Comparison of ENCODE assay signal across 2 cellular contexts in the genomic region with DNA sequence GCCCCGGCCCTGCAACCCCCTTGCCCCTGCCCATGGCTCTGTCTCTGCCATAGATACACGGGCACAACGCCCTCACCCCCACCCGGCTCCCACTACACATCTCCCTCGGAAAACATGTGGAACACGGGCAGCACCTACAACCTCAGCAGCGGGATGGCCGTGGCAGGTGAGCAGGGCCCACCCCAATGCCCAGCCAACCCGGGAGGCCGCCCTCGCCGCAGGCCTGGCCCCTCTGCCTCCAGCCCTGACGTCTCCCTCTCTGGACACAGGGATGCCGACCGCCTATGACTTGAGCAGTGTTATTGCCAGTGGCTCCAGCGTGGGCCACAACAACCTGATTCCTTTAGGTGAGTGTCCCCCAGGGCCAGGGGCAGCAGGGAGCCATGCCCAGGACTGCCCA.
TF ChIP-seq lines count a peak whose summit lies in the region.

No MANE protein-coding gene starts in this region.

TF ChIP-seq in K562, 482 proteins besides CTCF, POLR2A, EP300 and RAD21:
- TF ChIP-seq ZC3H4 (CRISPR knock-in tag; IDR thresholded peaks at IDR 0.05; ENCODE audit: borderline replicate concordance), result no peak
- TF ChIP-seq THRA (IDR thresholded peaks at IDR 0.05), result no peak
- TF ChIP-seq ZNF79 (CRISPR knock-in tag; IDR thresholded peaks at IDR 0.05; ENCODE audit: low read depth), result no peak
- TF ChIP-seq POLR2G (IDR thresholded peaks at IDR 0.05; ENCODE audit: low read depth, low read length), result peak; percentile 65
- no peak for TF ChIP-seq MGA (IDR thresholded peaks at IDR 0.05)
- TF ChIP-seq PRPF4 (IDR thresholded peaks at IDR 0.05; ENCODE audit: insufficient read depth, low read depth, low read length, poor library complexity, severe bottlenecking), result no peak
- peak; percentile 10 for TF ChIP-seq POLR2B (IDR thresholded peaks at IDR 0.05; ENCODE audit: low read depth, partially characterized antibody)
- TF ChIP-seq XRCC3 (IDR thresholded peaks at IDR 0.05), result no peak

TF ChIP-seq in SK-N-SH treated with all-trans-retinoic acid at 6 μM for 48 hours, 23 proteins besides CTCF, POLR2A, EP300 and RAD21:
- no peak for TF ChIP-seq ZC3H10 (CRISPR knock-in tag; IDR thresholded peaks at IDR 0.05)
- TF ChIP-seq TCF4 (CRISPR knock-in tag; IDR thresholded peaks at IDR 0.05; ENCODE audit: borderline replicate concordance), result no peak
- no peak for TF ChIP-seq PATZ1 (CRISPR knock-in tag; IDR thresholded peaks at IDR 0.05; ENCODE audit: borderline replicate concordance)
- TF ChIP-seq ARNTL (CRISPR knock-in tag; IDR thresholded peaks at IDR 0.05; ENCODE audit: borderline replicate concordance, low read depth), result no peak
- no peak for TF ChIP-seq ZFP3 (CRISPR knock-in tag; IDR thresholded peaks at IDR 0.05)
- no peak for TF ChIP-seq TOX (CRISPR knock-in tag; IDR thresholded peaks at IDR 0.05; ENCODE audit: borderline replicate concordance)
- TF ChIP-seq, protein P1, sequence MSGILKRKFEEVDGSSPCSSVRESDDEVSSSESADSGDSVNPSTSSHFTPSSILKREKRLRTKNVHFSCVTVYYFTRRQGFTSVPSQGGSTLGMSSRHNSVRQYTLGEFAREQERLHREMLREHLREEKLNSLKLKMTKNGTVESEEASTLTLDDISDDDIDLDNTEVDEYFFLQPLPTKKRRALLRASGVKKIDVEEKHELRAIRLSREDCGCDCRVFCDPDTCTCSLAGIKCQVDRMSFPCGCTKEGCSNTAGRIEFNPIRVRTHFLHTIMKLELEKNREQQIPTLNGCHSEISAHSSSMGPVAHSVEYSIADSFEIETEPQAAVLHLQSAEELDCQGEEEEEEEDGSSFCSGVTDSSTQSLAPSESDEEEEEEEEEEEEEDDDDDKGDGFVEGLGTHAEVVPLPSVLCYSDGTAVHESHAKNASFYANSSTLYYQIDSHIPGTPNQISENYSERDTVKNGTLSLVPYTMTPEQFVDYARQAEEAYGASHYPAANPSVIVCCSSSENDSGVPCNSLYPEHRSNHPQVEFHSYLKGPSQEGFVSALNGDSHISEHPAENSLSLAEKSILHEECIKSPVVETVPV (CRISPR knock-in tag; IDR thresholded peaks at IDR 0.05), result no peak
- TF ChIP-seq ZNF70 (CRISPR knock-in tag; IDR thresholded peaks at IDR 0.05), result no peak
- no peak for TF ChIP-seq ZNF565 (CRISPR knock-in tag; conservative IDR thresholded peaks at IDR 0.05; ENCODE audit: low read depth)
- TF ChIP-seq ZFP30 (CRISPR knock-in tag; IDR thresholded peaks at IDR 0.05), result no peak
- TF ChIP-seq CSDC2 (CRISPR knock-in tag; IDR thresholded peaks at IDR 0.05), result no peak
- no peak for TF ChIP-seq ESRRG (CRISPR knock-in tag; IDR thresholded peaks at IDR 0.05)
- no peak for TF ChIP-seq SNAI2 (CRISPR knock-in tag; IDR thresholded peaks at IDR 0.05)
- no peak for TF ChIP-seq PPARA (CRISPR knock-in tag; IDR thresholded peaks at IDR 0.05; ENCODE audit: borderline replicate concordance)
- TF ChIP-seq, protein P2, sequence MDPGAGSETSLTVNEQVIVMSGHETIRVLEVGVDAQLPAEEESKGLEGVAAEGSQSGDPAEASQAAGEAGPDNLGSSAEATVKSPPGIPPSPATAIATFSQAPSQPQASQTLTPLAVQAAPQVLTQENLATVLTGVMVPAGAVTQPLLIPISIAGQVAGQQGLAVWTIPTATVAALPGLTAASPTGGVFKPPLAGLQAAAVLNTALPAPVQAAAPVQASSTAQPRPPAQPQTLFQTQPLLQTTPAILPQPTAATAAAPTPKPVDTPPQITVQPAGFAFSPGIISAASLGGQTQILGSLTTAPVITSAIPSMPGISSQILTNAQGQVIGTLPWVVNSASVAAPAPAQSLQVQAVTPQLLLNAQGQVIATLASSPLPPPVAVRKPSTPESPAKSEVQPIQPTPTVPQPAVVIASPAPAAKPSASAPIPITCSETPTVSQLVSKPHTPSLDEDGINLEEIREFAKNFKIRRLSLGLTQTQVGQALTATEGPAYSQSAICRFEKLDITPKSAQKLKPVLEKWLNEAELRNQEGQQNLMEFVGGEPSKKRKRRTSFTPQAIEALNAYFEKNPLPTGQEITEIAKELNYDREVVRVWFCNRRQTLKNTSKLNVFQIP (CRISPR knock-in tag; IDR thresholded peaks at IDR 0.05; ENCODE audit: borderline replicate concordance, low read depth), result no peak
- TF ChIP-seq CREB5 (CRISPR knock-in tag; IDR thresholded peaks at IDR 0.05; ENCODE audit: low read depth), result no peak
- no peak for TF ChIP-seq OSR1 (CRISPR knock-in tag; IDR thresholded peaks at IDR 0.05)
